8 cellular contexts compared by ENCODE assay signal in genomic region chr7:117072620-117073118, GRCh38.
DNase-seq lines count a peak whose midpoint lies in the region; ATAC-seq and TF ChIP-seq lines count a peak whose summit lies in the region.

No MANE protein-coding gene starts in this region.

- DNase-seq in DMS 273 treated with DMSO at 0.1 percent for 48 hours (lab: John Stamatoyannopoulos, UW) (peak; percentile 88), NCI-H1694 treated with DMSO at 0.1 percent for 48 hours (lab: John Stamatoyannopoulos, UW) (peak; percentile 67), coronary artery (ENCODE audit: low spot score) (no peak), COLO668 (lab: John Stamatoyannopoulos, UW; ENCODE audit: unreplicated experiment) (no peak), Peyer's patch (no peak)
- no peak for DNase-seq in naive thymus-derived CD4-positive, alpha-beta T cell
- no peak for DNase-seq in activated CD4-positive, CD25-positive, alpha-beta regulatory T cell treated with anti-CD3 and anti-CD28 coated beads, Interleukin-2, amount 50 U/mL, for 72 hours

- ATAC-seq in naive thymus-derived CD4-positive, alpha-beta T cell: peak; percentile 38
- ATAC-seq in GM21381 (IDR thresholded peaks at IDR 0.05; ENCODE audit: unreplicated experiment): no peak

- no peaks in the 10 kb centered on the region for H3K9me3 ChIP-seq in naive thymus-derived CD4-positive, alpha-beta T cell (ENCODE audit: control insufficient read depth in 2 of 3, low read length in 3 of 3)
- no peaks in the 10 kb centered on the region for H3K9me3 ChIP-seq in Peyer's patch

- H3K36me3 ChIP-seq in naive thymus-derived CD4-positive, alpha-beta T cell (ENCODE audit: control insufficient read depth in 2 of 3, insufficient read depth in 3 of 3, low read length in 3 of 3): no peaks in the 10 kb centered on the region
- no peaks in the 10 kb centered on the region for H3K36me3 ChIP-seq in Peyer's patch

- H3K27ac ChIP-seq in coronary artery (peak overlapping the region; percentile 28 to 53), Peyer's patch (no peak overlapping the region)
- no peak overlapping the region for H3K27ac ChIP-seq in naive thymus-derived CD4-positive, alpha-beta T cell (ENCODE audit: low read depth, low read length)

- peaks cover 0 to 24% (median 20%) of the 10 kb centered on the region in 7 donors for H3K4me1 Mint-ChIP-seq in naive thymus-derived CD4-positive, alpha-beta T cell

- H3K27me3 ChIP-seq in naive thymus-derived CD4-positive, alpha-beta T cell (ENCODE audit: control insufficient read depth in 2 of 2, insufficient read depth in 2 of 2, low read length in 2 of 2): no peaks in the 10 kb centered on the region
- no peaks in the 10 kb centered on the region for H3K27me3 ChIP-seq in Peyer's patch

- H3K4me3 ChIP-seq in coronary artery: peak overlapping the region; percentile 45
- H3K4me3 ChIP-seq in naive thymus-derived CD4-positive, alpha-beta T cell (ENCODE audit: low read length): no peak overlapping the region
- no peak overlapping the region for H3K4me3 ChIP-seq in Peyer's patch

- no peak overlapping the region for H3K4me3 Mint-ChIP-seq in naive thymus-derived CD4-positive, alpha-beta T cell

- peak overlapping the region in 1 of 9 donors; percentile 26 for H3K27ac Mint-ChIP-seq in naive thymus-derived CD4-positive, alpha-beta T cell

- intact Hi-C loops in naive thymus-derived CD4-positive, alpha-beta T cell (cut with micrococcal nuclease): no loop called here

- TF ChIP-seq POLR2A in Peyer's patch (IDR thresholded peaks at IDR 0.05): no peak

- peaks cover 0 to 11% (median 4%) of the 10 kb centered on the region in 11 donors for H3K9me3 Mint-ChIP-seq in naive thymus-derived CD4-positive, alpha-beta T cell

- POLR2A ChIA-PET in naive thymus-derived CD4-positive, alpha-beta T cell (lab: Charles Lee): no interaction called here

- CTCF ChIA-PET in naive thymus-derived CD4-positive, alpha-beta T cell (lab: Charles Lee): no interaction called here

- H3K36me3 Mint-ChIP-seq in naive thymus-derived CD4-positive, alpha-beta T cell: peaks cover 0 to 4% (median 0%) of the 10 kb centered on the region in 5 donors

- peaks cover 0 to 4% (median 0%) of the 10 kb centered on the region in 5 donors for H3K27me3 Mint-ChIP-seq in naive thymus-derived CD4-positive, alpha-beta T cell

- peaks cover 0 to 8% of the 10 kb centered on the region in 2 donors for H3K4me1 ChIP-seq in naive thymus-derived CD4-positive, alpha-beta T cell (ENCODE audit: control insufficient read depth in 2 of 2, insufficient read depth in 2 of 2, low read length in 2 of 2)
- no peaks in the 10 kb centered on the region for H3K4me1 ChIP-seq in Peyer's patch

- no peak for TF ChIP-seq CTCF in coronary artery (IDR thresholded peaks at IDR 0.05)
- no peak for TF ChIP-seq CTCF in Peyer's patch (IDR thresholded peaks at IDR 0.05)

Comparison
In these comparisons a context has a peak if more than half of its experiments do, and no peak if none do; other contexts are left out.
1. DNase-seq: peak in DMS 273 treated with DMSO at 0.1 percent for 48 hours (single experiment) and NCI-H1694 treated with DMSO at 0.1 percent for 48 hours (single experiment); none in coronary artery (single experiment), naive thymus-derived CD4-positive, alpha-beta T cell (0 of 9), activated CD4-positive, CD25-positive, alpha-beta regulatory T cell treated with anti-CD3 and anti-CD28 coated beads, Interleukin-2, amount 50 U/mL, for 72 hours (single experiment), COLO668 (single experiment) and Peyer's patch (0 of 3).
2. H3K27ac ChIP-seq: peak in coronary artery (2 of 2); none in naive thymus-derived CD4-positive, alpha-beta T cell (single experiment) and Peyer's patch (0 of 4).